Comparison of ENCODE assay signal across 1 cellular context in the genomic region with DNA sequence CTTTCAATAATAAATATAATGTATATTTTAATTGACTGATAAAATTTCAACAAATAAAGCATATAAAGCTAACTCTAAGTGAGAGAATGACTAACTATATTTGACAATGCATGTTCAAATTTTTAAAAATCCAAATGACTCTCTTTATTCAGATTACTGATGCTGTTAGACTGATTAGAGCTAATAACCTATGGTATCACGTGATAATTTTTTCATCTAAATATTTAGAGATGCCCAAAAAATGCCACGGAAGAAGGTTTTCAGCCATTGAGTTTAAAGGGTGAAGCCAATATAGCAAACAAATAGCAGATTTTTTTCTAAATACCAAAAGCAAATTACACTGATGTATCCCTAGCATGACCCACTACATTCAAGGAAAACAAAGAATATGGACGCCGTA.
TF ChIP-seq lines count a peak whose summit lies in the region.

No MANE protein-coding gene starts in this region.

TF ChIP-seq in K562, 482 proteins besides CTCF, POLR2A, EP300 and RAD21 (continued from another document):
- TF ChIP-seq ZBTB17 (CRISPR knock-in tag; IDR thresholded peaks at IDR 0.05): no peak
